8 cellular contexts compared by ENCODE assay signal in genomic region chr5:172150514-172151425, GRCh38. TPM values are rescaled to one million over a fixed set of nuclear protein-coding genes. Genes with fewer than 3 reads are reported as not detected.
A peak's percentile ranks its signal among the peaks of the same experiment; 100 is the strongest.
DNase-seq lines count a peak whose midpoint lies in the region; ATAC-seq and TF ChIP-seq lines count a peak whose summit lies in the region.

No MANE protein-coding gene starts in this region.

- H3K4me3 ChIP-seq in OCI-LY1 (ENCODE audit: low read depth, low read length, poor library complexity, severe bottlenecking): no peak overlapping the region
- peak overlapping the region; percentile 3 to 44 for H3K4me3 ChIP-seq in duodenal mucosa (ENCODE audit: low read depth in 1 of 2, low read length in 2 of 2)
- no peak overlapping the region for H3K4me3 ChIP-seq in SK-N-SH (ENCODE audit: low read depth in 2 of 2, low read length in 1 of 2)

- H3K9me3 ChIP-seq in OCI-LY1 (ENCODE audit: low read length): no peaks in the 10 kb centered on the region
- H3K9me3 ChIP-seq in duodenal mucosa (ENCODE audit: control insufficient read depth in 1 of 2, low read length in 2 of 2): no peaks in the 10 kb centered on the region
- no peaks in the 10 kb centered on the region for H3K9me3 ChIP-seq in SK-N-SH

- H3K9me2 ChIP-seq in OCI-LY1 (ENCODE audit: low read depth, low read length) (no peaks in the 10 kb centered on the region), SK-N-SH (no peaks in the 10 kb centered on the region)

- H3K27me3 Mint-ChIP-seq in progenitor cell of endocrine pancreas: no peaks in the 10 kb centered on the region

- WGBS in SK-N-SH (ENCODE audit: low lambda C conversion rate): 96% methylated on average over 16 of the region's 16 CpGs

- H3K36me3 Mint-ChIP-seq in progenitor cell of endocrine pancreas (ENCODE audit: insufficient read depth): peaks cover 1% of the 10 kb centered on the region

- peak overlapping the region; percentile 35 for H3K4me2 ChIP-seq in OCI-LY1 (ENCODE audit: low read length)
- no peak overlapping the region for H3K4me2 ChIP-seq in SK-N-SH

- no peak overlapping the region for H3K4me3 Mint-ChIP-seq in progenitor cell of endocrine pancreas (ENCODE audit: low read depth)

- H3K4me1 ChIP-seq in OCI-LY1 (ENCODE audit: insufficient read depth, low read length, severe bottlenecking): peaks cover 12% of the 10 kb centered on the region
- H3K4me1 ChIP-seq in duodenal mucosa (ENCODE audit: control insufficient read depth in 1 of 2, insufficient read depth in 2 of 2, low read length in 2 of 2): peaks cover 12 to 17% of the 10 kb centered on the region in 2 donors
- peaks cover 0 to 5% of the 10 kb centered on the region in 2 experiments; a peak in 1 of 4 replicates for H3K4me1 ChIP-seq in SK-N-SH (ENCODE audit: control insufficient read depth in 1 of 2, insufficient read depth in 2 of 2, low read depth in 1 of 2, low read length in 1 of 2)

- ATAC-seq in GM18505 (IDR thresholded peaks at IDR 0.05; ENCODE audit: unreplicated experiment): peak; percentile 51
- ATAC-seq in HG02571 (IDR thresholded peaks at IDR 0.05; ENCODE audit: unreplicated experiment): peak; percentile 52

- TF ChIP-seq CTCF in OCI-LY1 (IDR thresholded peaks at IDR 0.05; ENCODE audit: low read length) (no peak), progenitor cell of endocrine pancreas (IDR thresholded peaks at IDR 0.05; ENCODE audit: unreplicated experiment) (no peak), SK-N-SH (IDR thresholded peaks at IDR 0.05) (no peak)

- no peaks in the 10 kb centered on the region for H3K9me3 Mint-ChIP-seq in progenitor cell of endocrine pancreas (ENCODE audit: low read depth)

- H3K9ac ChIP-seq in OCI-LY1 (ENCODE audit: low read length): peak overlapping the region; percentile 36; the same call in 1 of the 2 replicates
- peak overlapping the region; percentile 1 for H3K9ac ChIP-seq in duodenal mucosa (ENCODE audit: low read depth in 1 of 2, low read length in 2 of 2)
- H3K9ac ChIP-seq in SK-N-SH: no peak overlapping the region

- H3K36me3 ChIP-seq in OCI-LY1 (ENCODE audit: insufficient read depth, low read length) (peaks cover 46% of the 10 kb centered on the region), duodenal mucosa (ENCODE audit: control insufficient read depth in 1 of 2, insufficient read depth in 2 of 2, low read length in 2 of 2) (peaks cover 5 to 23% of the 10 kb centered on the region in 2 donors), SK-N-SH (replicated peaks in 1 of 2; ENCODE audit: control insufficient read depth in 1 of 2, insufficient read depth in 2 of 2, low read length in 1 of 2) (peaks cover 0 to 3% of the 10 kb centered on the region in 2 experiments)

- peaks cover 8% of the 10 kb centered on the region for H3K4me1 Mint-ChIP-seq in progenitor cell of endocrine pancreas (ENCODE audit: low read depth)

- H3K27ac Mint-ChIP-seq in progenitor cell of endocrine pancreas: peak overlapping the region; percentile 15

- H3K79me2 ChIP-seq in OCI-LY1 (ENCODE audit: insufficient read depth, low read length): no peaks in the 10 kb centered on the region
- H3K79me2 ChIP-seq in SK-N-SH (ENCODE audit: insufficient read depth): 0 out of 2 replicates have a peak, but pooled peaks cover 3% of the 10 kb centered on the region

- POLR2A ChIA-PET in SK-N-SH (lab: Yijun Ruan, JAX): no interaction called here

- H2AFZ ChIP-seq in OCI-LY1 (ENCODE audit: low read length) (no peak overlapping the region), SK-N-SH (ENCODE audit: low read depth) (no peak overlapping the region)

- H3F3A ChIP-seq in OCI-LY1 (ENCODE audit: insufficient read depth, low read length) (no peaks in the 10 kb centered on the region), SK-N-SH (replicated peaks; ENCODE audit: insufficient read depth) (no peaks in the 10 kb centered on the region)

- CTCF ChIA-PET in SK-N-SH (lab: Yijun Ruan, JAX): no interaction called here

- TF ChIP-seq RAD21 in SK-N-SH (IDR thresholded peaks at IDR 0.05; ENCODE audit: low read length): no peak

- TF ChIP-seq POLR2A in GM18505 (IDR thresholded peaks at IDR 0.05; ENCODE audit: borderline replicate concordance, extremely low read depth, insufficient read depth, insufficient read length): no peak

- no peak for TF ChIP-seq EP300 in SK-N-SH (IDR thresholded peaks at IDR 0.05; ENCODE audit: borderline replicate concordance in 1 of 2, low read depth in 1 of 2, low read length in 1 of 2)

- H3K27me3 ChIP-seq in OCI-LY1 (ENCODE audit: insufficient read depth, low read length): no peaks in the 10 kb centered on the region
- no peaks in the 10 kb centered on the region for H3K27me3 ChIP-seq in duodenal mucosa (ENCODE audit: control insufficient read depth in 1 of 2, insufficient read depth in 2 of 2, low read length in 2 of 2)
- no peaks in the 10 kb centered on the region for H3K27me3 ChIP-seq in SK-N-SH (ENCODE audit: insufficient read depth)

- H3K27ac ChIP-seq in OCI-LY1 (ENCODE audit: low read depth, low read length, poor library complexity, severe bottlenecking) (peak overlapping the region; percentile 79), duodenal mucosa (ENCODE audit: low read depth, low read length) (no peak overlapping the region), SK-N-SH (ENCODE audit: low read depth in 2 of 2, low read length in 1 of 2) (no peak overlapping the region)

- H4K20me1 ChIP-seq in OCI-LY1 (ENCODE audit: insufficient read depth, low read length) (no peaks in the 10 kb centered on the region), SK-N-SH (ENCODE audit: insufficient read depth) (no peaks in the 10 kb centered on the region)

- DNase-seq in progenitor cell of endocrine pancreas (ENCODE audit: low spot score, unreplicated experiment): no peak
- no peak for DNase-seq in GM03348 (ENCODE audit: low spot score)
- no peak for DNase-seq in SW480 (ENCODE audit: low spot score)
- no peak for DNase-seq in SK-N-SH

TF ChIP-seq in SK-N-SH, 30 proteins besides CTCF, POLR2A, EP300 and RAD21:
- TF ChIP-seq FOXJ3 (CRISPR knock-in tag; IDR thresholded peaks at IDR 0.05): no peak
- no peak for TF ChIP-seq TAF1 (IDR thresholded peaks at IDR 0.05; ENCODE audit: borderline replicate concordance, low read depth, low read length)
- no peak for TF ChIP-seq MXI1 (IDR thresholded peaks at IDR 0.05; ENCODE audit: low read depth, low read length)
- TF ChIP-seq NFIC (IDR thresholded peaks at IDR 0.05; ENCODE audit: borderline replicate concordance): no peak
- TF ChIP-seq JUND (IDR thresholded peaks at IDR 0.05): no peak
- TF ChIP-seq, protein P1, sequence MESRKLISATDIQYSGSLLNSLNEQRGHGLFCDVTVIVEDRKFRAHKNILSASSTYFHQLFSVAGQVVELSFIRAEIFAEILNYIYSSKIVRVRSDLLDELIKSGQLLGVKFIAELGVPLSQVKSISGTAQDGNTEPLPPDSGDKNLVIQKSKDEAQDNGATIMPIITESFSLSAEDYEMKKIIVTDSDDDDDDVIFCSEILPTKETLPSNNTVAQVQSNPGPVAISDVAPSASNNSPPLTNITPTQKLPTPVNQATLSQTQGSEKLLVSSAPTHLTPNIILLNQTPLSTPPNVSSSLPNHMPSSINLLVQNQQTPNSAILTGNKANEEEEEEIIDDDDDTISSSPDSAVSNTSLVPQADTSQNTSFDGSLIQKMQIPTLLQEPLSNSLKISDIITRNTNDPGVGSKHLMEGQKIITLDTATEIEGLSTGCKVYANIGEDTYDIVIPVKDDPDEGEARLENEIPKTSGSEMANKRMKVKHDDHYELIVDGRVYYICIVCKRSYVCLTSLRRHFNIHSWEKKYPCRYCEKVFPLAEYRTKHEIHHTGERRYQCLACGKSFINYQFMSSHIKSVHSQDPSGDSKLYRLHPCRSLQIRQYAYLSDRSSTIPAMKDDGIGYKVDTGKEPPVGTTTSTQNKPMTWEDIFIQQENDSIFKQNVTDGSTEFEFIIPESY (IDR thresholded peaks at IDR 0.05; ENCODE audit: borderline replicate concordance, low read depth): no peak
- no peak for TF ChIP-seq GABPA (IDR thresholded peaks at IDR 0.05; ENCODE audit: low read depth)
- TF ChIP-seq TCF12 (IDR thresholded peaks at IDR 0.05): no peak
- TF ChIP-seq, protein P2, sequence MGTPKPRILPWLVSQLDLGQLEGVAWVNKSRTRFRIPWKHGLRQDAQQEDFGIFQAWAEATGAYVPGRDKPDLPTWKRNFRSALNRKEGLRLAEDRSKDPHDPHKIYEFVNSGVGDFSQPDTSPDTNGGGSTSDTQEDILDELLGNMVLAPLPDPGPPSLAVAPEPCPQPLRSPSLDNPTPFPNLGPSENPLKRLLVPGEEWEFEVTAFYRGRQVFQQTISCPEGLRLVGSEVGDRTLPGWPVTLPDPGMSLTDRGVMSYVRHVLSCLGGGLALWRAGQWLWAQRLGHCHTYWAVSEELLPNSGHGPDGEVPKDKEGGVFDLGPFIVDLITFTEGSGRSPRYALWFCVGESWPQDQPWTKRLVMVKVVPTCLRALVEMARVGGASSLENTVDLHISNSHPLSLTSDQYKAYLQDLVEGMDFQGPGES (IDR thresholded peaks at IDR 0.05; ENCODE audit: low read depth, low read length): no peak
- TF ChIP-seq FOXM1 (IDR thresholded peaks at IDR 0.05; ENCODE audit: low read depth): no peak
- TF ChIP-seq ELF1 (IDR thresholded peaks at IDR 0.05): no peak
TF ChIP-seq in SK-N-SH: peak in this region for 0.

RNA-seq across cellular contexts. Expression of gene STK10, which starts 37.3 kb away (rescaled TPM):
- 18.1 and 18.3 TPM in 2 replicates for total RNA-seq in progenitor cell of endocrine pancreas
- polyA plus RNA-seq in SK-N-SH (2012; rRNA removed): 10.1 and 11.0 TPM in 2 replicates
- 6.6 and 8.2 TPM in 2 replicates for polyA plus RNA-seq in SK-N-SH (2012; cell fraction: cytosol; rRNA removed)
- polyA plus RNA-seq in SK-N-SH (2012; cell fraction: nucleus; rRNA removed): 34.5 and 39.6 TPM in 2 replicates

RNA-seq across cellular contexts. Expression of gene EFCAB9, which starts 43.2 kb away (rescaled TPM):
- not detected in 2 replicates for total RNA-seq in progenitor cell of endocrine pancreas
- 0.10 TPM in 1 of 2 replicates, not detected in the other for polyA plus RNA-seq in SK-N-SH (2012; rRNA removed)
- polyA plus RNA-seq in SK-N-SH (2012; cell fraction: cytosol; rRNA removed): 0.05 TPM in 1 of 2 replicates, not detected in the other
- not detected in 2 replicates for polyA plus RNA-seq in SK-N-SH (2012; cell fraction: nucleus; rRNA removed)

Comparison
In these comparisons a context has a peak if more than half of its experiments do, and no peak if none do; other contexts are left out.
1. H3K4me3 ChIP-seq: peak in duodenal mucosa (2 of 2); none in OCI-LY1 (single experiment) and SK-N-SH (0 of 2).